17 cellular contexts compared by ENCODE assay signal in the genomic region with DNA sequence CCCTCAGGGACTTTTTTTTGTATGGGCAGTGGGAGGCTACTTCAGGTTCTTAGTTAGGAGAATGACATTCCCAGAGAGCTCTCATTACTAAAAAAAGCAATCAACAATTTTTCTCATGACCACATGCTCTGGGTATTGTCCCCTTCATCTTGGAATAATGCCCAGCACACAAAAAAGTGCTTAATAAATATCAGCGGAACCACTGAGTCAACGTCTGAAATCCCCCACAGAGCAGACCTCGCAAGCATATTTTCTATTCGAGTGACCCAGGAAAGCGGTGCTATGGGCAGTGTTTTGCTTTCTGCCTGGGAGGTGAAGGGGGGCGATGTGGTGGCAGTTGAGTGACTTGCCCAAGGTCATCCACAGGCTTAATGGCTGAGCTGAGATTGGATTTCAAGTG.
"Had no signal": no experiment of that assay in that cellular context is flagged by ENCODE, and none has a peak within 500 bp of the region (broad histone marks: within the 10 kb centered on the region; RNA-seq: fewer than 3 reads in every experiment).

No MANE protein-coding gene starts in this region.

- H3K4me1 Mint-ChIP-seq: immature natural killer cell had no signal

- H3K27ac Mint-ChIP-seq: activated naive CD8-positive, alpha-beta T cell; stimulated activated effector memory CD8-positive, alpha-beta T cell treated with anti-CD3 and anti-CD28 coated beads, Interleukin-12 subunit alpha, Interleukin-12 subunit beta, amount 100 ng/mL, for 72 hours had no signal

- H3K36me3 Mint-ChIP-seq: activated naive CD8-positive, alpha-beta T cell; immature natural killer cell; naive B cell; stimulated activated effector memory CD8-positive, alpha-beta T cell treated with anti-CD3 and anti-CD28 coated beads, Interleukin-12 subunit alpha, Interleukin-12 subunit beta, amount 100 ng/mL, for 72 hours had no signal

- DNase-seq: activated CD4-positive, alpha-beta T cell treated with anti-CD3 and anti-CD28 coated beads for 1 hour; activated CD4-positive, alpha-beta T cell treated with anti-CD3 and anti-CD28 coated beads, Interleukin-2, amount 50 U/mL, for 48 hours; amygdala; effector memory CD4-positive, alpha-beta T cell; esophagus squamous epithelium; immature natural killer cell; mesenchymal stem cell; mucosa of descending colon; naive B cell; ovary; stimulated activated CD4-positive, alpha-beta T cell treated with anti-CD3 and anti-CD28 coated beads, Interleukin-4, amount 100 ng/mL, for 24 hours; T-helper 2 cell; WERI-Rb-1 had no signal

- H3K27ac ChIP-seq: breast epithelium, esophagus squamous epithelium, ovary, WERI-Rb-1 had no signal

- H3K36me3 ChIP-seq: breast epithelium, esophagus squamous epithelium, ovary, WERI-Rb-1 had no signal

- H3K27me3 Mint-ChIP-seq: activated naive CD8-positive, alpha-beta T cell had no signal

- ATAC-seq: mucosa of descending colon; sciatic nerve; stimulated activated effector memory CD8-positive, alpha-beta T cell treated with anti-CD3 and anti-CD28 coated beads, Interleukin-12 subunit alpha, Interleukin-12 subunit beta, amount 100 ng/mL, for 72 hours had no signal

- H3K27me3 ChIP-seq: breast epithelium, ovary had no signal

- H3K4me1 ChIP-seq: breast epithelium had no signal

- H3K4me3 Mint-ChIP-seq: activated naive CD8-positive, alpha-beta T cell; immature natural killer cell; stimulated activated effector memory CD8-positive, alpha-beta T cell treated with anti-CD3 and anti-CD28 coated beads, Interleukin-12 subunit alpha, Interleukin-12 subunit beta, amount 100 ng/mL, for 72 hours had no signal

- H3K9me3 ChIP-seq: breast epithelium, esophagus squamous epithelium, mucosa of descending colon, ovary had no signal

- H3K4me3 ChIP-seq: breast epithelium, esophagus squamous epithelium, mucosa of descending colon, ovary had no signal

- H3K9me3 Mint-ChIP-seq: immature natural killer cell; naive B cell; stimulated activated effector memory CD8-positive, alpha-beta T cell treated with anti-CD3 and anti-CD28 coated beads, Interleukin-12 subunit alpha, Interleukin-12 subunit beta, amount 100 ng/mL, for 72 hours had no signal
